Comparison of ENCODE assay signal across 8 cellular contexts in the genomic region with DNA sequence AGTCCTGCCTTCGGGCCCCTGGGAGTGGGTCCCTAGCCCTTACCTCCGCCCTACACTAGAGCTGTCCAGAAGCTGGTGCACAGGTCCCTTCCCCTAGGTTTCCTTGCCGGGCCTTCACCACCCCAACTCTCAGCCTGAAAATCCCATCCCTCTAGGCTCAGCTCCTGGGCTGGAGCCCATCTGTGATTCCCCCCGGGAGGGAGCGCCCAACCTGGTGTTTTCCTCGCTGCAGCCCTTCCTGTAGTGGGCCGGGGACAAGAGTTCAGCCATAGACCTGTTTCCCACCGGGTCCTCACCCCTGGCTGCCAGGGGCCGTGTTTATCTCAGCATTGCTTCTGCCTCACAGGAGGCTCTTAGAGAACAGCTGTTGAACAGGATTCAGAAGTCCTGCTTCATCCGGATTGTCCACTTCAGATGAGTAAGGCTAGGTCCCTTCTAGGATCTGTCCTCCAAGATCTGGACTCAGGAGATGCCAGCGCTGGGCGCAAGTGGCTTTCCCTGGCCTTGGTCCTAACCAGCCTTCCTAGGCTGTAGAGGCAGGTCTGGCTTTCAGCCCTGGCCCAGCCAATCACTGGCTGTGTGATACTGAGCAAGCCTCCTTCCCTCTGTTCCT. TPM values are rescaled to one million over a fixed set of nuclear protein-coding genes. Genes with fewer than 3 reads are reported as not detected.
A peak's percentile ranks its signal among the peaks of the same experiment; 100 is the strongest.
DNase-seq lines count a peak whose midpoint lies in the region; ATAC-seq and TF ChIP-seq lines count a peak whose summit lies in the region.

No MANE protein-coding gene starts in this region.

- H3K36me3 ChIP-seq in ES-I3 (ENCODE audit: insufficient read depth, low read length) (no peaks in the 10 kb centered on the region), SJSA1 (peaks cover 5% of the 10 kb centered on the region; the same call in 1 of the 2 replicates), trophoblast cell (ENCODE audit: control insufficient read depth in 1 of 2, insufficient read depth in 2 of 2, low read length in 2 of 2) (peaks cover 0 to 2% of the 10 kb centered on the region in 2 experiments)

- peak overlapping the region; percentile 69; the same call in 1 of the 2 replicates for H3K9ac ChIP-seq in ES-I3 (ENCODE audit: low read depth, low read length)
- peak overlapping the region; percentile 83 for H3K9ac ChIP-seq in trophoblast cell (ENCODE audit: low read length)

- H3K27ac ChIP-seq in SJSA1 (no peak overlapping the region), trophoblast cell (ENCODE audit: low read depth, low read length) (no peak overlapping the region)

- H2BK120ac ChIP-seq in trophoblast cell (ENCODE audit: insufficient read depth, low read length, poor library complexity): no peak overlapping the region

- H3K4me3 ChIP-seq in SJSA1 (peak overlapping the region; percentile 81), foreskin fibroblast (ENCODE audit: low read depth in 1 of 2, low read length in 2 of 2) (peak overlapping the region; percentile 66 to 80), trophoblast cell (ENCODE audit: low read depth, low read length) (peak overlapping the region; percentile 72)

- no peak for TF ChIP-seq CTCF in foreskin fibroblast (IDR thresholded peaks at IDR 0.05; ENCODE audit: low read depth, low read length)

- no peak overlapping the region for H3K4ac ChIP-seq in trophoblast cell (ENCODE audit: low read depth, low read length)

- no peak overlapping the region for H4K12ac ChIP-seq in trophoblast cell (ENCODE audit: low read depth, low read length)

- H4K8ac ChIP-seq in trophoblast cell (ENCODE audit: low read depth, low read length): peak overlapping the region; percentile 55

- H4K91ac ChIP-seq in trophoblast cell (ENCODE audit: low read depth, low read length): no peak overlapping the region

- H2BK12ac ChIP-seq in trophoblast cell (ENCODE audit: low read length): no peak overlapping the region

- H3K9me3 ChIP-seq in ES-I3 (ENCODE audit: control insufficient read depth, insufficient read depth, low read length) (no peaks in the 10 kb centered on the region), SJSA1 (replicated peaks) (no peaks in the 10 kb centered on the region), trophoblast cell (ENCODE audit: insufficient read depth, low read depth, low read length) (peaks cover 8% of the 10 kb centered on the region)

- H2AFZ ChIP-seq in trophoblast cell (ENCODE audit: insufficient read depth, low read length, poor library complexity): peak overlapping the region; percentile 20

- H2AK5ac ChIP-seq in trophoblast cell (ENCODE audit: low read length): no peak overlapping the region

- DNase-seq in SJSA1 (ENCODE audit: low read depth in 1 of 2, low spot score in 2 of 2) (no peak), foreskin fibroblast (peak in 1 of 2 donors; percentile 38), trophoblast cell (peak in 1 of 2 donors; percentile 3), EL (no peak), kidney glomerular epithelial cell (lab: John Stamatoyannopoulos, UW) (no peak), RPMI8226 (no peak)

- no peak overlapping the region for H3K23ac ChIP-seq in trophoblast cell (ENCODE audit: low read length)

- H3K14ac ChIP-seq in trophoblast cell (ENCODE audit: low read length): peak overlapping the region; percentile 62

- no CpG with 5 or more reads among the region's 12 CpGs for WGBS in trophoblast cell (ENCODE audit: extremely low coverage, insufficient coverage, insufficient read length)

- no peak for ATAC-seq in HG03108 (IDR thresholded peaks at IDR 0.05; ENCODE audit: unreplicated experiment)

- peaks cover 14% of the 10 kb centered on the region for H3K79me1 ChIP-seq in trophoblast cell (ENCODE audit: low read length)

- H3K4me2 ChIP-seq in trophoblast cell (ENCODE audit: low read length): peak overlapping the region; percentile 99

- peak overlapping the region; percentile 59 for H3K18ac ChIP-seq in trophoblast cell (ENCODE audit: low read length)

- peaks cover 9% of the 10 kb centered on the region for H3K79me2 ChIP-seq in trophoblast cell (ENCODE audit: control insufficient read depth, insufficient read depth, low read length, poor library complexity)

- no peak overlapping the region for H2BK5ac ChIP-seq in trophoblast cell (ENCODE audit: low read depth, low read length, poor library complexity)

- H3K4me1 ChIP-seq in ES-I3 (ENCODE audit: insufficient read depth, low read length) (peaks cover 5% of the 10 kb centered on the region; the same call in 1 of the 2 replicates), SJSA1 (replicated peaks) (peaks cover 26% of the 10 kb centered on the region), trophoblast cell (ENCODE audit: control insufficient read depth in 1 of 2, insufficient read depth in 2 of 2, low read length in 2 of 2) (peaks cover 15 to 18% of the 10 kb centered on the region in 2 experiments)

- H3K27me3 ChIP-seq in SJSA1 (replicated peaks): no peaks in the 10 kb centered on the region
- peaks cover 6% of the 10 kb centered on the region for H3K27me3 ChIP-seq in trophoblast cell (ENCODE audit: insufficient read depth, low read length)

RNA-seq across cellular contexts. Expression of gene GLIPR2, which starts 1.0 kb away (rescaled TPM):
- total RNA-seq in SJSA1 (2014; rRNA removed; shearing (Covaris generic)): 29.8 and 37.3 TPM in 2 replicates
- 23.0 and 24.6 TPM in 2 replicates for polyA plus RNA-seq in trophoblast cell (2013)

RNA-seq across cellular contexts. Expression of gene CCIN, which starts 31.7 kb away (rescaled TPM):
- 0.61 and 1.3 TPM in 2 replicates for total RNA-seq in SJSA1 (2014; rRNA removed; shearing (Covaris generic))
- 0.23 and 0.33 TPM in 2 replicates for polyA plus RNA-seq in trophoblast cell (2013)

RNA-seq across cellular contexts. Expression of gene CLTA, which starts 53.2 kb away (rescaled TPM):
- 248 and 301 TPM in 2 replicates for total RNA-seq in SJSA1 (2014; rRNA removed; shearing (Covaris generic))
- polyA plus RNA-seq in trophoblast cell (2013): 489 and 493 TPM in 2 replicates
